Comparison of ENCODE assay signal across 23 cellular contexts in genomic region chr1:53147171-53147570, GRCh38. TPM values are rescaled to one million over a fixed set of nuclear protein-coding genes. Genes with fewer than 3 reads are reported as not detected.
DNase-seq lines count a peak whose midpoint lies in the region; ATAC-seq, FAIRE-seq and TF ChIP-seq lines count a peak whose summit lies in the region.
"Had no signal": no experiment of that assay in that cellular context is flagged by ENCODE, and none has a peak within 500 bp of the region (broad histone marks: within the 10 kb centered on the region; RNA-seq: fewer than 3 reads in every experiment).

No MANE protein-coding gene starts in this region.

- no peak overlapping the region for H3K9ac ChIP-seq in IMR-90 (ENCODE audit: low read depth, low read length)
- H3K9ac ChIP-seq in liver (ENCODE audit: low read depth in 1 of 2, low read length in 2 of 2), result no peak overlapping the region

- dilution Hi-C loops in IMR-90 (cut with HindIII; ENCODE audit: low sequenced_read_pairs, unreplicated experiment), result no loop called here

- TF ChIP-seq EP300 in suprapubic skin (IDR thresholded peaks at IDR 0.05), result no peak

- in situ Hi-C loops in IMR-90 (cut with MboI; ENCODE audit: low sequenced_read_pairs), result no loop called here

- H3K4ac ChIP-seq in IMR-90 (ENCODE audit: low read depth, low read length), result peak overlapping the region; percentile 99

- no peak overlapping the region for H3K56ac ChIP-seq in IMR-90 (ENCODE audit: extremely low read depth, insufficient read depth, low read length)

- DNase-seq in IMR-90 (no peak), suprapubic skin (ENCODE audit: low spot score in 2 of 2) (no peak), HUDEP-2 (lab: John Stamatoyannopoulos, UW; ENCODE audit: unreplicated experiment in 76 of 76) (no peak), GM19239 (ENCODE audit: insufficient read length, low spot score) (no peak), NCI-H1417 (lab: John Stamatoyannopoulos, UW) (no peak)
- DNase-seq: activated CD4-positive, alpha-beta T cell treated with anti-CD3 and anti-CD28 coated beads, Interleukin-2, amount 10 ng/mL, durations not matched to agents 7 days and 5 days; GDM1; KBM-7; left cardiac atrium; NCI-H1048; NCI-H2081 treated with DMSO at 0.1 percent for 48 hours; NCI-H446 treated with DMSO at 0.1 percent for 48 hours; NK-92 treated with Interleukin-12 subunit alpha and Interleukin-12 subunit beta, amount 100 ng/mL, for 24 hours; stimulated activated naive B cell treated with anti-CD40 and anti-IgM and Interleukin-4, amounts not matched to agents 10 μg/mL and 1 μg/mL and 100 μg/mL, for 72 hours had no signal

- no peaks in the 10 kb centered on the region for H4K20me1 ChIP-seq in IMR-90 (ENCODE audit: insufficient read depth, low read length)

- peak overlapping the region; percentile 92 for H3K18ac ChIP-seq in IMR-90 (ENCODE audit: low read depth, low read length)

- peaks cover 24% of the 10 kb centered on the region for H3K4me1 ChIP-seq in IMR-90 (ENCODE audit: control insufficient read depth, insufficient read depth, low read length)
- H3K4me1 ChIP-seq in liver (ENCODE audit: control insufficient read depth in 4 of 4, insufficient read depth in 4 of 4, low read length in 3 of 4), result peaks cover 5 to 26% (median 20%) of the 10 kb centered on the region in 4 donors
- H3K4me1 ChIP-seq in suprapubic skin, result no peaks in the 10 kb centered on the region

- peaks cover 10% of the 10 kb centered on the region for H3K9me1 ChIP-seq in IMR-90 (ENCODE audit: insufficient read depth, low read length)

- peak overlapping the region; percentile 52 for H2AK5ac ChIP-seq in IMR-90 (ENCODE audit: low read depth, low read length)

- no peaks in the 10 kb centered on the region for H3K27me3 ChIP-seq in IMR-90 (ENCODE audit: control insufficient read depth, insufficient read depth, low read length)
- no peaks in the 10 kb centered on the region for H3K27me3 ChIP-seq in liver (ENCODE audit: control insufficient read depth in 4 of 4, insufficient read depth in 4 of 4, low read length in 3 of 4)
- no peaks in the 10 kb centered on the region for H3K27me3 ChIP-seq in suprapubic skin
- H3K27me3 ChIP-seq: gastroesophageal sphincter, right atrium auricular region, tibial nerve had no signal

- CTCF ChIA-PET in IMR-90 (lab: Yijun Ruan, JAX), result interaction anchor here (0.6 kb wide), 1 partner anchor 174 kb away, joined by 5 read pairs; no protein-coding TSS in a partner anchor

- H3K4me2 ChIP-seq in IMR-90 (ENCODE audit: low read depth, low read length), result no peak overlapping the region

- no peak for FAIRE-seq in GM19239 (lab: Jason Lieb, UNC)

- peak overlapping the region; percentile 66 to 95 for H4K8ac ChIP-seq in IMR-90 (ENCODE audit: low read depth in 2 of 2, low read length in 2 of 2)

- H2BK120ac ChIP-seq in IMR-90 (ENCODE audit: low read depth, low read length), result peak overlapping the region; percentile 99

- peak overlapping the region; percentile 95; the same call in 1 of the 2 replicates for H3K14ac ChIP-seq in IMR-90 (replicated peaks; ENCODE audit: low read depth, low read length)

- WGBS in IMR-90 (ENCODE audit: extremely low coverage in 2 of 2, insufficient read length in 1 of 2), 2 experiments, result 88% methylated on average over 1 of the region's 4 CpGs; no CpG with 5 or more reads in 1 of the 2 experiments
- 57% methylated on average over 4 of the region's 4 CpGs for WGBS in liver
- WGBS in suprapubic skin, result 62% methylated on average over 4 of the region's 4 CpGs

- peak overlapping the region; percentile 97 for H2BK20ac ChIP-seq in IMR-90 (ENCODE audit: low read depth, low read length)

- H3K27ac ChIP-seq in IMR-90 (ENCODE audit: insufficient read depth, low read length) (peak overlapping the region; percentile 97; the same call in 1 of the 2 replicates), VCaP (peak overlapping the region; percentile 84; the same call in 1 of the 2 replicates), liver (ENCODE audit: low read depth in 1 of 2, low read length in 2 of 2) (peak overlapping the region; percentile 73 to 80), suprapubic skin (peak overlapping the region; percentile 52)
- H3K27ac ChIP-seq: epithelial cell of prostate, neutrophil had no signal

- no peak overlapping the region for H2AK9ac ChIP-seq in IMR-90 (replicated peaks; ENCODE audit: low read depth, low read length, poor library complexity)

- H4K5ac ChIP-seq in IMR-90 (ENCODE audit: low read depth, low read length), result peak overlapping the region; percentile 94

- H3K79me1 ChIP-seq in IMR-90 (ENCODE audit: low read depth in 1 of 2, low read length in 2 of 2), result no peaks in the 10 kb centered on the region

- peak overlapping the region; percentile 99 for H4K91ac ChIP-seq in IMR-90 (ENCODE audit: insufficient read depth, low read depth, low read length)

- peak overlapping the region; percentile 97 for H2BK5ac ChIP-seq in IMR-90 (ENCODE audit: low read depth, low read length, poor library complexity, severe bottlenecking)

- peak overlapping the region; percentile 88; the same call in 2 of the 3 replicates for H2BK15ac ChIP-seq in IMR-90 (ENCODE audit: low read depth, low read length)

- BruUV-seq in IMR-90 (replicated peaks; lab: Mats Ljungman, UMichigan), result no TSS peak

- TF ChIP-seq POLR2A in IMR-90 (IDR thresholded peaks at IDR 0.05; ENCODE audit: low read depth, low read length) (no peak), suprapubic skin (IDR thresholded peaks at IDR 0.05) (no peak)

- TF ChIP-seq CTCF in IMR-90 (conservative IDR thresholded peaks at IDR 0.05; ENCODE audit: low read depth, low read length), result no peak
- no peak for TF ChIP-seq CTCF in VCaP (conservative IDR thresholded peaks at IDR 0.05)
- TF ChIP-seq CTCF in liver (IDR thresholded peaks at IDR 0.05; ENCODE audit: low read depth, low read length, missing input control), result no peak
- TF ChIP-seq CTCF in suprapubic skin (IDR thresholded peaks at IDR 0.05), result no peak

- POLR2A ChIA-PET in IMR-90 (lab: Charles Lee; ENCODE audit: unreplicated experiment), result interaction anchor here (0.5 kb wide), 1 partner anchor 116 kb away, joined by 3 read pairs; no protein-coding TSS in a partner anchor

- no peak overlapping the region for H2AFZ ChIP-seq in IMR-90 (replicated peaks; ENCODE audit: low read length, poor library complexity)

- no peak for TF ChIP-seq RAD21 in IMR-90 (IDR thresholded peaks at IDR 0.05; ENCODE audit: low read length)
- peak in 1 of 2 donors; percentile 15 for TF ChIP-seq RAD21 in liver (IDR thresholded peaks at IDR 0.05)

- intact Hi-C loops in IMR-90 (cut with micrococcal nuclease), result loop anchor here (5.0 kb wide), 1 partner anchor 40 kb away; no protein-coding TSS in a partner anchor

- peak overlapping the region; percentile 94; the same call in 1 of the 2 replicates for H3K23ac ChIP-seq in IMR-90 (ENCODE audit: low read depth, low read length)

- no peaks in the 10 kb centered on the region for H3K36me3 ChIP-seq in IMR-90 (ENCODE audit: control insufficient read depth, insufficient read depth, low read length)
- no peaks in the 10 kb centered on the region for H3K36me3 ChIP-seq in liver (ENCODE audit: control insufficient read depth in 4 of 4, insufficient read depth in 3 of 4, low read depth in 1 of 4, low read length in 3 of 4)
- H3K36me3 ChIP-seq in suprapubic skin, result no peaks in the 10 kb centered on the region
- H3K36me3 ChIP-seq: gastroesophageal sphincter, neutrophil, right atrium auricular region, tibial nerve had no signal

- H3K4me3 ChIP-seq in IMR-90 (ENCODE audit: insufficient read depth, low read depth, low read length), result no peak overlapping the region
- no peak overlapping the region for H3K4me3 ChIP-seq in liver (ENCODE audit: low read depth in 1 of 3, low read length in 3 of 3)
- no peak overlapping the region for H3K4me3 ChIP-seq in suprapubic skin
- H3K4me3 ChIP-seq: gastroesophageal sphincter, right atrium auricular region, tibial nerve had no signal

- ATAC-seq in IMR-90 (ENCODE audit: low read depth) (no peak), HG02678 (IDR thresholded peaks at IDR 0.05; ENCODE audit: unreplicated experiment) (no peak)
- ATAC-seq: stimulated activated naive B cell treated with anti-CD40 and anti-IgM and Interleukin-4, amounts not matched to agents 10 μg/mL and 1 μg/mL and 100 μg/mL, for 72 hours had no signal

- H3K9me3 ChIP-seq in IMR-90 (ENCODE audit: control insufficient read depth, insufficient read depth, low read length) (no peaks in the 10 kb centered on the region), liver (ENCODE audit: control insufficient read depth in 4 of 4, low read length in 3 of 4) (no peaks in the 10 kb centered on the region), suprapubic skin (no peaks in the 10 kb centered on the region)
- H3K9me3 ChIP-seq: gastroesophageal sphincter, neutrophil, right atrium auricular region, tibial nerve had no signal

TF ChIP-seq in IMR-90, 13 proteins besides CTCF, POLR2A, EP300 and RAD21:
- TF ChIP-seq CEBPB (IDR thresholded peaks at IDR 0.05; ENCODE audit: low read depth, low read length), result peak; percentile 76
- TF ChIP-seq MAZ (IDR thresholded peaks at IDR 0.05; ENCODE audit: borderline replicate concordance, low read depth, low read length), result no peak

TF ChIP-seq in liver, 16 proteins besides CTCF, POLR2A, EP300 and RAD21 (continues in another document):
- peak; percentile 70 for TF ChIP-seq ATF3 (IDR thresholded peaks at IDR 0.05)
- TF ChIP-seq SP1 (IDR thresholded peaks at IDR 0.05), result peak; percentile 57
- no peak for TF ChIP-seq GABPA (IDR thresholded peaks at IDR 0.05 in 1 of 2, conservative IDR thresholded peaks at IDR 0.05 in 1 of 2)
- peak; percentile 8 for TF ChIP-seq MAX (IDR thresholded peaks at IDR 0.05)

RNA-seq across cellular contexts. Expression of gene SLC1A7, which starts 4.7 kb away (rescaled TPM):
- not detected in 2 replicates for total RNA-seq in IMR-90 (2012; rRNA removed)
- 0.05 and 0.06 TPM in 2 replicates for polyA plus RNA-seq in IMR-90 (2012; rRNA removed)
- polyA plus RNA-seq in IMR-90 (2012; cell fraction: cytosol; rRNA removed), result 0.09 TPM in 1 of 2 replicates, not detected in the other
- polyA plus RNA-seq in IMR-90 (2012; cell fraction: nucleus; rRNA removed; ENCODE audit: low replicate concordance), result 0.37 and 0.40 TPM in 2 replicates
- total RNA-seq in liver, result under 1 TPM; 0.28 to 0.59 TPM
- polyA plus RNA-seq in liver, result under 1 TPM; 0.21 to 0.67 TPM
- not detected for total RNA-seq in suprapubic skin
- total RNA-seq: activated CD4-positive, alpha-beta T cell treated with anti-CD3 and anti-CD28 coated beads, Interleukin-2, amount 10 ng/mL, durations not matched to agents 7 days and 5 days; T-helper 1 cell treated with Interleukin-12 subunit alpha and Interleukin-12 subunit beta and Interleukin-4 antibody, amounts not matched to agents 30 ng/mL and 1 ng/mL, for 36 hours had no signal

RNA-seq across cellular contexts. Expression of gene CPT2, which starts 49.5 kb away (rescaled TPM):
- total RNA-seq in IMR-90 (2012; rRNA removed), result 14.2 and 16.0 TPM in 2 replicates
- polyA plus RNA-seq in IMR-90 (2012; rRNA removed), result 13.6 and 15.8 TPM in 2 replicates
- polyA plus RNA-seq in IMR-90 (2012; cell fraction: cytosol; rRNA removed), result 7.7 and 11.3 TPM in 2 replicates
- 5.3 and 8.3 TPM in 2 replicates for polyA plus RNA-seq in IMR-90 (2012; cell fraction: nucleus; rRNA removed; ENCODE audit: low replicate concordance)
- 10 to 100 TPM; 27.4 to 82.7 TPM for total RNA-seq in liver
- polyA plus RNA-seq in liver, result 100 to 1,000 TPM in 1 of 2 donors, 10 to 100 TPM in 1; 66.8 to 109 TPM
- total RNA-seq in suprapubic skin, result 10 to 100 TPM; 26.1 to 30.4 (median 29.5) TPM
